In the genomic region with DNA sequence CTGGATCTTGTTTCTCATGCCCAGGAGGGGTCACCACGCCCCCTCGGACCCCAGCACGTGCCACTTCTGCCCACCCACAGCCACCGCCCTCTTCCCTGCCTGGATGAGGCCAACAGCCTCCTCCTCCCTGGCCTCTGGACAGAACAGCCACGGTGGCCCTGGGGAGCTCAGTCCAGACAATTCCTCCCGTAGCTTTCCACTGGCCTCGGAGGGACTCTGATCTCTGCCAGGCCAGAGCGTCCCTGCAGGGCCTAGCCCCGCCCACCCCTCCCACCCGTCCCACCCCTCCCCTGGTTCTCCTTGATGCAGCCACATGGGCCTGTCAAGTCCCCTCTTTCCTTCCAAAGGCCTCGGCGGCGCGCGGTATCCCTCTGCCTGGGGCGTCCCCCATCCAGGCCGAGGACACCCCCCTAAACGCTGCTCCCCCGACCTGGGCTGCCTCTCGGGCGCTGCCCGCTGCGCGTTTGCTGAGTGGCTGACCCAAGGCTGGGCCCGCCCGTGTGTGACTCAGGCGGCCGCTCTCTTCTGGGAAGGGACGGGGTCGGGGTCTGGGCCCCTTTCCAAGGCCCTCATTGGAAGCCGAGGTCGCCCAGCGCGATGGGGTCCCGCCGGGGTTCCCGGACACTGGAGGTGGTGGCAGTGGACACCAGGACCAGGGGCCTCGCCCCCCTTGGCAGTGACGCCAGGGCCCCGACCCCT, we compare ENCODE assay signal across 8 cellular contexts. TPM values are rescaled to one million over a fixed set of nuclear protein-coding genes. Genes with fewer than 3 reads are reported as not detected.
DNase-seq lines count a peak whose midpoint lies in the region; ATAC-seq and TF ChIP-seq lines count a peak whose summit lies in the region.

No MANE protein-coding gene starts in this region.

- TF ChIP-seq CTCF in chondrocyte (IDR thresholded peaks at IDR 0.05) = no peak

- no peaks in the 10 kb centered on the region for H3K27me3 Mint-ChIP-seq in chondrocyte (ENCODE audit: low read depth)

- H3K4me3 ChIP-seq in skin epidermis = peak overlapping the region; percentile 71 to 98 (median 96)

- H3K4me3 Mint-ChIP-seq in chondrocyte (ENCODE audit: unreplicated experiment) = peak overlapping the region; percentile 76

- H3K27ac Mint-ChIP-seq in chondrocyte (ENCODE audit: unreplicated experiment) = peak overlapping the region; percentile 63

- peaks cover 22% of the 10 kb centered on the region for H3K4me1 Mint-ChIP-seq in chondrocyte (ENCODE audit: low read depth)

- H3K27ac ChIP-seq in skin epidermis = peak overlapping the region; percentile 31 to 94 (median 86)

- H3K9me3 Mint-ChIP-seq in chondrocyte (ENCODE audit: low read depth) = no peaks in the 10 kb centered on the region

- peaks cover 7% of the 10 kb centered on the region for H3K36me3 Mint-ChIP-seq in chondrocyte (ENCODE audit: low read depth)

- peak; percentile 12 for ATAC-seq in HG02943 (IDR thresholded peaks at IDR 0.05; ENCODE audit: low read depth, unreplicated experiment)

- DNase-seq in stimulated activated naive CD4-positive, alpha-beta T cell (lab: John Stamatoyannopoulos, UW) = peak in 4 of 6 experiments; percentile 11 to 35 (median 29)
- no peak for DNase-seq in stimulated activated naive CD4-positive, alpha-beta T cell treated with Interleukin-2 at 50 U/mL for 16 hours (lab: John Stamatoyannopoulos, UW)
- peak; percentile 60 for DNase-seq in RKO (ENCODE audit: low spot score)
- DNase-seq in chondrocyte (ENCODE audit: low spot score) = peak; percentile 93
- DNase-seq in islet precursor cell = peak; percentile 92
- no peak for DNase-seq in putamen (ENCODE audit: low spot score)

RNA-seq across cellular contexts. Expression of gene TMEM120A, which starts 0.6 kb away (rescaled TPM):
- total RNA-seq in chondrocyte = 28.8 to 36.0 TPM (median 30.6 TPM) in 3 replicates

RNA-seq across cellular contexts. Expression of gene STYXL1, which starts 54.0 kb away (rescaled TPM):
- total RNA-seq in chondrocyte = 23.5 to 31.8 TPM (median 28.5 TPM) in 3 replicates

RNA-seq across cellular contexts. Expression of gene MDH2, which starts 54.1 kb away (rescaled TPM):
- 116 to 119 TPM (median 119 TPM) in 3 replicates for total RNA-seq in chondrocyte

Comparison
In these comparisons a context has a peak if more than half of its experiments do, and no peak if none do; other contexts are left out.
1. DNase-seq: peak in stimulated activated naive CD4-positive, alpha-beta T cell (4 of 6), RKO (single experiment), chondrocyte (single experiment) and islet precursor cell (single experiment); none in stimulated activated naive CD4-positive, alpha-beta T cell treated with Interleukin-2 at 50 U/mL for 16 hours (single experiment) and putamen (single experiment).